ENCODE assay signal across 9 cellular contexts in genomic region chr1:46203738-46204405, GRCh38. TPM values are rescaled to one million over a fixed set of nuclear protein-coding genes. Genes with fewer than 3 reads are reported as not detected.
DNase-seq lines count a peak whose midpoint lies in the region; ATAC-seq, FAIRE-seq and TF ChIP-seq lines count a peak whose summit lies in the region.
"Had no signal": no experiment of that assay in that cellular context is flagged by ENCODE, and none has a peak within 500 bp of the region (broad histone marks: within the 10 kb centered on the region; RNA-seq: fewer than 3 reads in every experiment).

No MANE protein-coding gene starts in this region.

- peak overlapping the region; percentile 33; the same call in 1 of the 2 replicates for H3K4me3 ChIP-seq in MM.1S (ENCODE audit: low read length)

- 0 out of 2 replicates have a peak, but pooled peaks cover 4% of the 10 kb centered on the region for H3F3A ChIP-seq in MM.1S (ENCODE audit: insufficient read depth, low read length)

- H3K27me3 Mint-ChIP-seq in nephron (ENCODE audit: low read depth) = peaks cover 16% of the 10 kb centered on the region

- peaks cover 26% of the 10 kb centered on the region for H3K4me1 Mint-ChIP-seq in nephron

- DNase-seq in AG08396 (ENCODE audit: low spot score) = peak; percentile 41
- DNase-seq in MM.1S = no peak
- DNase-seq in epithelial cell of prostate (ENCODE audit: low read depth, low spot score) = no peak
- no peak for DNase-seq in SKM-1 (lab: John Stamatoyannopoulos, UW; ENCODE audit: unreplicated experiment)
- no peak for DNase-seq in GM12892 (ENCODE audit: insufficient read length)
- DNase-seq: central memory CD4-positive, alpha-beta T cell had no signal

- no peak for ATAC-seq in HG03159 (IDR thresholded peaks at IDR 0.05; ENCODE audit: unreplicated experiment)
- no peak for ATAC-seq in HG03439 (IDR thresholded peaks at IDR 0.05; ENCODE audit: unreplicated experiment)

- H3K27me3 ChIP-seq in MM.1S (replicated peaks; ENCODE audit: insufficient read depth, low read length) = no peaks in the 10 kb centered on the region

- no peak overlapping the region for H2AFZ ChIP-seq in MM.1S (ENCODE audit: low read length)

- no peaks in the 10 kb centered on the region for H4K20me1 ChIP-seq in MM.1S (ENCODE audit: insufficient read depth, low read length)

- H3K4me3 Mint-ChIP-seq in nephron = peak overlapping the region; percentile 93 to 96 (median 94)

- H3K9me2 ChIP-seq in MM.1S (replicated peaks; ENCODE audit: insufficient read depth, low read length) = no peaks in the 10 kb centered on the region

- H3K4me1 ChIP-seq in MM.1S (ENCODE audit: low read length) = no peaks in the 10 kb centered on the region

- TF ChIP-seq POLR2A in GM12892 (IDR thresholded peaks at IDR 0.05; ENCODE audit: low read depth, low read length) = no peak

- no peak overlapping the region for H3K27ac ChIP-seq in MM.1S (ENCODE audit: low read length)
- peak overlapping the region; percentile 50 for H3K27ac ChIP-seq in epithelial cell of prostate

- no peaks in the 10 kb centered on the region for H3K36me3 ChIP-seq in MM.1S (replicated peaks; ENCODE audit: insufficient read depth, low read length)

- H3K9ac ChIP-seq in MM.1S (ENCODE audit: low read length) = no peak overlapping the region

- no peak for TF ChIP-seq CTCF in MM.1S (IDR thresholded peaks at IDR 0.05; ENCODE audit: low read length)
- no peak for TF ChIP-seq CTCF in nephron (IDR thresholded peaks at IDR 0.05; ENCODE audit: unreplicated experiment in 3 of 3)

- H3K36me3 Mint-ChIP-seq in nephron (ENCODE audit: low read depth) = no peaks in the 10 kb centered on the region

- peak overlapping the region; percentile 94; the same call in 1 of the 2 replicates for H3K4me2 ChIP-seq in MM.1S (ENCODE audit: low read depth, low read length)

- no peaks in the 10 kb centered on the region for H3K79me2 ChIP-seq in MM.1S (ENCODE audit: low read length)

- H3K9me3 ChIP-seq in MM.1S (replicated peaks; ENCODE audit: insufficient read depth, low read length) = no peaks in the 10 kb centered on the region

- H3K9me3 Mint-ChIP-seq in nephron = no peaks in the 10 kb centered on the region

- no peak for FAIRE-seq in GM12892 (lab: Jason Lieb, UNC)

- H3K27ac Mint-ChIP-seq in nephron = peak overlapping the region; percentile 4 to 72 (median 36)

RNA-seq across cellular contexts. Expression of gene LURAP1, which starts 0.7 kb away (rescaled TPM):
- not detected for polyA plus RNA-seq in GM12892 (2012; ENCODE audit: missing spikeins)

RNA-seq across cellular contexts. Expression of gene POMGNT1, which starts 5.6 kb away (rescaled TPM):
- 28.0 TPM for polyA plus RNA-seq in GM12892 (2012; ENCODE audit: missing spikeins)

RNA-seq across cellular contexts. Expression of gene P3R3URF, which starts 27.6 kb away (rescaled TPM):
- polyA plus RNA-seq in GM12892 (2012; ENCODE audit: missing spikeins) = not detected

RNA-seq across cellular contexts. Expression of gene TSPAN1, which starts 29.0 kb away (rescaled TPM):
- 0.34 TPM for polyA plus RNA-seq in GM12892 (2012; ENCODE audit: missing spikeins)

RNA-seq across cellular contexts. Expression of gene RAD54L, which starts 43.7 kb away (rescaled TPM):
- polyA plus RNA-seq in GM12892 (2012; ENCODE audit: missing spikeins) = 16.1 TPM
